Comparison of ENCODE assay signal across 1 cellular context in genomic region chr2:201888476-201888875, GRCh38.
TF ChIP-seq lines count a peak whose summit lies in the region.

No MANE protein-coding gene starts in this region.

TF ChIP-seq in endothelial cell of umbilical vein, 7 proteins besides CTCF, POLR2A, EP300 and RAD21 (continued from another document):
- TF ChIP-seq JUN (IDR thresholded peaks at IDR 0.05; ENCODE audit: borderline replicate concordance, insufficient read depth, insufficient read length, low read depth), result no peak
